26 cellular contexts compared by ENCODE assay signal in the genomic region with DNA sequence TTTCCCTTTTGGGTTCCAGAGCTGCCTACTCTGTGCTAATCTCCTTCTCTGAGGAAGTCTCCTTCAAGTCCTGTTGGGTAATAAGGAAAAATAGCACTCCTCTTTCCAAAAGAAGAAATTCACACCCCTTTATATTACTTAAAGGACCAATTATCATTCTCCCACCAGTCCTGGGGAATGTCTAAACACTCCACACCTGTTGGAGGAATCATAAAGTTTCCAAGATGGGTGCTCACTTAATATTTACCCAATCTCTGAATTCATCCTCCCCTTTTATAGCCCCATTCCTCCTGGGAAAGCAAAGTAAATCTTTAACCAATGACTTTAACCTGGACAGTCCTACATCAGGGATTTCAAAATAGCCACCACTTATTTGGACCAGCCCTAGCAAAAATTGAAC.
"Had no signal": no experiment of that assay in that cellular context is flagged by ENCODE, and none has a peak within 500 bp of the region (broad histone marks: within the 10 kb centered on the region; RNA-seq: fewer than 3 reads in every experiment).

No MANE protein-coding gene starts in this region.

- FAIRE-seq: endometrium, kidney had no signal

- H3K27me3 ChIP-seq: colonic mucosa, esophagus squamous epithelium, gastrocnemius medialis, heart right ventricle, left lung had no signal

- H3K27ac ChIP-seq: colonic mucosa, epithelial cell of prostate, esophagus squamous epithelium, gastrocnemius medialis, heart right ventricle, left lung, lower lobe of right lung had no signal

- H3K4me3 ChIP-seq: colonic mucosa, esophagus squamous epithelium, gastrocnemius medialis, heart right ventricle, left lung, lower lobe of right lung had no signal

- DNase-seq: colonic mucosa; cortex of kidney; effector CD8-positive, alpha-beta T cell; effector memory CD8-positive, alpha-beta T cell; endodermal cell; erythroblast; esophagus squamous epithelium; foreskin fibroblast; foreskin melanocyte; gastrocnemius medialis; glutamatergic neuron; head of caudate nucleus; heart right ventricle; hypothalamus; immature natural killer cell; islet precursor cell; kidney; kidney glomerular epithelial cell; left lung; left ventricle myocardium superior; lower lobe of right lung; mesenchymal stem cell; midbrain; naive B cell had no signal

- H3K4me1 ChIP-seq: colonic mucosa, gastrocnemius medialis, heart right ventricle, left lung, lower lobe of right lung had no signal

- H3K9me3 ChIP-seq: colonic mucosa, esophagus squamous epithelium, gastrocnemius medialis, left lung, lower lobe of right lung had no signal

- H3K36me3 ChIP-seq: colonic mucosa, esophagus squamous epithelium, gastrocnemius medialis, heart right ventricle, left lung, lower lobe of right lung had no signal
